ENCODE assay signal across 29 cellular contexts in genomic region chr14:100188392-100189030, GRCh38. TPM values are rescaled to one million over a fixed set of nuclear protein-coding genes. Genes with fewer than 3 reads are reported as not detected.
"Had no signal": no experiment of that assay in that cellular context is flagged by ENCODE, and none has a peak within 500 bp of the region (broad histone marks: within the 10 kb centered on the region; RNA-seq: fewer than 3 reads in every experiment).

No MANE protein-coding gene starts in this region.

- H3K9me3 ChIP-seq: ascending aorta, breast epithelium, colonic mucosa, esophagus muscularis mucosa, gastrocnemius medialis had no signal

- H3K36me3 ChIP-seq: ascending aorta, breast epithelium, cardiac muscle cell, colonic mucosa, esophagus muscularis mucosa, gastrocnemius medialis had no signal

- H3K4me3 ChIP-seq: ascending aorta, breast epithelium, cardiac muscle cell, colonic mucosa, esophagus muscularis mucosa, gastrocnemius medialis had no signal

- H3K4me1 ChIP-seq: foreskin keratinocyte had no signal

- H3K27me3 ChIP-seq: ascending aorta, breast epithelium, cardiac muscle cell, colonic mucosa, esophagus muscularis mucosa, foreskin keratinocyte, gastrocnemius medialis had no signal

- H3K27ac ChIP-seq: ascending aorta, breast epithelium, cardiac muscle cell, colonic mucosa, esophagus muscularis mucosa, foreskin keratinocyte, gastrocnemius medialis had no signal

- DNase-seq: activated CD4-positive, alpha-beta memory T cell treated with anti-CD3 and anti-CD28 coated beads for 36 hours; activated CD4-positive, alpha-beta T cell treated with anti-CD3 and anti-CD28 coated beads for 36 hours; activated CD4-positive, alpha-beta T cell treated with anti-CD3 and anti-CD28 coated beads, Interleukin-2, amount 10 ng/mL, durations not matched to agents 24 days and 14 days; activated CD4-positive, CD25-positive, alpha-beta regulatory T cell; activated CD4-positive, CD25-positive, alpha-beta regulatory T cell treated with anti-CD3 and anti-CD28 coated beads, Interleukin-2, amount 50 U/mL, for 72 hours; activated CD8-positive, alpha-beta memory T cell treated with anti-CD3 and anti-CD28 coated beads, Interleukin-2, amount 10 ng/mL, durations not matched to agents 7 days and 5 days; activated CD8-positive, alpha-beta memory T cell treated with anti-CD3 and anti-CD28 coated beads, Interleukin-2, amount 50 U/mL, for 4 hours; activated CD8-positive, alpha-beta T cell treated with anti-CD3 and anti-CD28 coated beads, Interleukin-2, amount 10 ng/mL, durations not matched to agents 7 days and 5 days; activated gamma-delta T cell; activated naive CD4-positive, alpha-beta T cell; activated naive CD4-positive, alpha-beta T cell treated with anti-CD3 and anti-CD28 coated beads, Interleukin-2, amount 10 ng/mL, durations not matched to agents 7 days and 5 days; activated naive CD8-positive, alpha-beta T cell treated with anti-CD3 and anti-CD28 coated beads, Interleukin-2, amount 10 ng/mL, durations not matched to agents 7 days and 5 days; activated T-cell treated with anti-CD3 and anti-CD28 coated beads, Interleukin-2, amount 50 U/mL, for 24 hours; activated T-cell treated with anti-CD3 and anti-CD28 coated beads, Interleukin-2, amount 50 U/mL, for 72 hours; central memory CD4-positive, alpha-beta T cell; cerebellar nuclear complex; colonic mucosa; effector memory CD4-positive, alpha-beta T cell; endodermal cell; foreskin keratinocyte; gastrocnemius medialis; glutamatergic neuron; T-helper 2 cell had no signal

- ATAC-seq: activated CD4-positive, alpha-beta T cell treated with anti-CD3 and anti-CD28 coated beads for 36 hours; activated CD8-positive, alpha-beta memory T cell treated with anti-CD3 and anti-CD28 coated beads, Interleukin-2, amount 10 ng/mL, durations not matched to agents 7 days and 5 days; activated CD8-positive, alpha-beta T cell treated with anti-CD3 and anti-CD28 coated beads, Interleukin-2, amount 10 ng/mL, durations not matched to agents 7 days and 5 days; activated naive CD4-positive, alpha-beta T cell treated with anti-CD3 and anti-CD28 coated beads, Interleukin-2, amount 50 U/mL, for 72 hours; activated T-cell treated with anti-CD3 and anti-CD28 coated beads, Interleukin-2, amount 50 U/mL, for 72 hours; foreskin keratinocyte; gastrocnemius medialis had no signal

RNA-seq across cellular contexts. Expression of gene DEGS2, which starts 29.1 kb away (rescaled TPM):
- total RNA-seq: activated CD8-positive, alpha-beta memory T cell treated with anti-CD3 and anti-CD28 coated beads, Interleukin-2, amount 10 ng/mL, durations not matched to agents 7 days and 5 days; T-helper 1 cell treated with Interleukin-12 subunit alpha and Interleukin-12 subunit beta and Interleukin-4 antibody, amounts not matched to agents 30 ng/mL and 1 ng/mL, for 36 hours had no signal
